In genomic region chr7:44285561-44285960, GRCh38 we compare ENCODE assay signal across 1 cellular context.
TF ChIP-seq lines count a peak whose summit lies in the region.

No MANE protein-coding gene starts in this region.

TF ChIP-seq in HepG2, 621 proteins besides CTCF, POLR2A, EP300 and RAD21 (continued from another document):
- TF ChIP-seq ZBTB14 (CRISPR knock-in tag; IDR thresholded peaks at IDR 0.05) (no peak), ELF1 (CRISPR knock-in tag; IDR thresholded peaks at IDR 0.05) (no peak), ZNF446 (CRISPR knock-in tag; IDR thresholded peaks at IDR 0.05) (no peak), SCMH1 (CRISPR knock-in tag; IDR thresholded peaks at IDR 0.05; ENCODE audit: borderline replicate concordance) (no peak), BCL3 (CRISPR knock-in tag; IDR thresholded peaks at IDR 0.05) (no peak), ZNF431 (CRISPR knock-in tag; IDR thresholded peaks at IDR 0.05; ENCODE audit: borderline replicate concordance, low read depth) (no peak), ZZZ3 (CRISPR knock-in tag; IDR thresholded peaks at IDR 0.05; ENCODE audit: borderline replicate concordance) (no peak), ZFP36L1 (CRISPR knock-in tag; IDR thresholded peaks at IDR 0.05) (no peak), NRL (CRISPR knock-in tag; IDR thresholded peaks at IDR 0.05; ENCODE audit: borderline replicate concordance) (no peak), KDM2A (CRISPR knock-in tag; IDR thresholded peaks at IDR 0.05; ENCODE audit: borderline replicate concordance, low read depth) (no peak)
